In genomic region chr13:94712812-94713555, GRCh38 we compare ENCODE assay signal across 10 cellular contexts. TPM values are rescaled to one million over a fixed set of nuclear protein-coding genes. Genes with fewer than 3 reads are reported as not detected.
DNase-seq lines count a peak whose midpoint lies in the region; ATAC-seq and TF ChIP-seq lines count a peak whose summit lies in the region.
"Had no signal": no experiment of that assay in that cellular context is flagged by ENCODE, and none has a peak within 500 bp of the region (broad histone marks: within the 10 kb centered on the region; RNA-seq: fewer than 3 reads in every experiment).

No MANE protein-coding gene starts in this region.

- peak overlapping the region; percentile 94 for H3K9ac ChIP-seq in NT2/D1 (ENCODE audit: insufficient read length, low read depth)

- WGBS in esophagus squamous epithelium, 2 donors = 0% methylated on average over 14 of the region's 79 CpGs; no CpG with 5 or more reads in 1 of the 2 donors

- H3K27ac ChIP-seq in esophagus squamous epithelium = peak overlapping the region; percentile 45 to 90 (median 87)

- DNase-seq in NCI-H2081 (lab: John Stamatoyannopoulos, UW) (peak; percentile 47 to 62), NCI-H2081 treated with DMSO at 0.1 percent for 48 hours (lab: John Stamatoyannopoulos, UW) (no peak), NT2/D1 (ENCODE audit: low read depth, low spot score) (no peak), esophagus squamous epithelium (lab: John Stamatoyannopoulos, UW) (no peak), NCI-H1694 treated with DMSO at 0.1 percent for 48 hours (lab: John Stamatoyannopoulos, UW) (no peak)
- no peak for DNase-seq in activated effector memory CD4-positive, alpha-beta T cell treated with Interleukin-2 at 50 U/mL for 16 hours
- DNase-seq: activated B cell treated with CpG ODN at 0.5 μM for 24 hours, DND-41 had no signal

- intact Hi-C loops in esophagus squamous epithelium (cut with DNase I) = no loop called here

- H3K27me3 ChIP-seq in NT2/D1 (ENCODE audit: insufficient read depth, insufficient read length) (peaks cover 57% of the 10 kb centered on the region), esophagus squamous epithelium (peaks cover 0 to 91% (median 14%) of the 10 kb centered on the region in 4 donors), neuron (ENCODE audit: insufficient read depth, low read length) (no peaks in the 10 kb centered on the region)

- TF ChIP-seq POLR2A in esophagus squamous epithelium (IDR thresholded peaks at IDR 0.05) = peak in 2 of 4 donors; percentile 23 to 40

- H3K36me3 ChIP-seq in NT2/D1 (ENCODE audit: insufficient read depth, insufficient read length, low read length) = no peaks in the 10 kb centered on the region
- no peaks in the 10 kb centered on the region for H3K36me3 ChIP-seq in esophagus squamous epithelium
- H3K36me3 ChIP-seq in neuron (ENCODE audit: insufficient read depth, low read length) = peaks cover 27% of the 10 kb centered on the region

- H3K4me1 ChIP-seq in NT2/D1 (ENCODE audit: insufficient read depth, insufficient read length) = peaks cover 2% of the 10 kb centered on the region
- H3K4me1 ChIP-seq in esophagus squamous epithelium = peaks cover 8 to 89% (median 17%) of the 10 kb centered on the region in 3 donors
- peaks cover 28% of the 10 kb centered on the region for H3K4me1 ChIP-seq in neuron (ENCODE audit: insufficient read depth, low read length)

- H3K9me3 ChIP-seq in NT2/D1 (ENCODE audit: insufficient read depth, low read length) (no peaks in the 10 kb centered on the region), esophagus squamous epithelium (no peaks in the 10 kb centered on the region), neuron (ENCODE audit: low read length) (no peaks in the 10 kb centered on the region)

- H3K4me3 ChIP-seq in NT2/D1 (ENCODE audit: insufficient read length, low read depth) (peak overlapping the region; percentile 82), esophagus squamous epithelium (peak overlapping the region; percentile 66 to 75 (median 69)), neuron (ENCODE audit: low read length) (peak overlapping the region; percentile 78)

- no peak for ATAC-seq in GM21825 (IDR thresholded peaks at IDR 0.05; ENCODE audit: unreplicated experiment)

- no peak for TF ChIP-seq CTCF in esophagus squamous epithelium (IDR thresholded peaks at IDR 0.05)

- no peak overlapping the region for H2AFZ ChIP-seq in neuron (ENCODE audit: low read depth, low read length)

RNA-seq across cellular contexts. Expression of gene SOX21, which starts 0.6 kb away (rescaled TPM):
- total RNA-seq in esophagus squamous epithelium = 10 to 100 TPM in 2 of 4 donors, 1 to 10 TPM in 2; 6.7 to 11.6 (median 10.1) TPM
- total RNA-seq: activated B cell treated with CpG ODN at 0.5 μM for 24 hours had no signal

Comparison
In these comparisons a context has a peak if more than half of its experiments do, and no peak if none do; other contexts are left out.
1. DNase-seq: peak in NCI-H2081 (2 of 2); none in NCI-H2081 treated with DMSO at 0.1 percent for 48 hours (single experiment), NT2/D1 (single experiment), esophagus squamous epithelium (single experiment), NCI-H1694 treated with DMSO at 0.1 percent for 48 hours (single experiment) and activated effector memory CD4-positive, alpha-beta T cell treated with Interleukin-2 at 50 U/mL for 16 hours (single experiment).
2. Peak in every context shown above with its lines, with median percentiles within 50 percentile points of each other: H3K4me3 ChIP-seq.